In the genomic region with DNA sequence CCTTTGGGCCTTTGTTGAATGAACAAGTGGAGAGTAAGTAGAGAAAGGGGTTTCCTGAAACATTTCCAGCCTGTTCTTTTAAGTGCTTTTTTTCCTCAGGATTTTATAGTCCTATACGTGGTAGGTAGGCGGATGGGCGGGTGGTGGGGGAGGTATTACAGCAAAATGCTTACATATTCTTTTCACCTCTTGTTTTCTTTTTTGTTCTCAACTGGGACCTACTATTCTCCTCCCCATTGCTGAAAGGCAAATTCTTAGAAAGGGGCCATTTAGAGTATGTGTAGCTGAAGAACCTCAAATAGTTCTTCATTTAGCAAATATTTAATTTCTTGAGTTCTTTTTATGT, we compare ENCODE assay signal across 16 cellular contexts.
A peak's percentile ranks its signal among the peaks of the same experiment; 100 is the strongest.
DNase-seq lines count a peak whose midpoint lies in the region; ATAC-seq and TF ChIP-seq lines count a peak whose summit lies in the region.
"Had no signal": no experiment of that assay in that cellular context is flagged by ENCODE, and none has a peak within 500 bp of the region (broad histone marks: within the 10 kb centered on the region; RNA-seq: fewer than 3 reads in every experiment).

No MANE protein-coding gene starts in this region.

- peak overlapping the region; percentile 81 for H3K27ac Mint-ChIP-seq in endodermal cell
- H3K27ac Mint-ChIP-seq in natural killer cell treated with Interleukin-12 subunit alpha and Interleukin-12 subunit beta and Interleukin-15 and Interleukin-18, amount 100 ng/mL, for 72 hours = peak overlapping the region; percentile 55 to 78
- H3K27ac Mint-ChIP-seq: activated CD8-positive, alpha-beta T cell treated with anti-CD3 and anti-CD28 coated beads, Interleukin-2, amount 10 ng/mL, durations not matched to agents 7 days and 5 days; activated T-helper 17 cell treated with anti-CD3 and anti-CD28 coated beads, Interleukin-2, amount 50 U/mL, for 72 hours had no signal

- no CpG with 5 or more reads among the region's 3 CpGs for WGBS in IMR-90 (ENCODE audit: extremely low coverage in 2 of 2, insufficient read length in 1 of 2), 2 experiments
- no CpG with 5 or more reads among the region's 3 CpGs for WGBS in endodermal cell (ENCODE audit: insufficient coverage in 1 of 2, insufficient read length in 1 of 2), 2 experiments
- 62 to 80% (median 70%) methylated on average over 3 of the region's 3 CpGs for WGBS in stomach, 5 donors

- H2BK120ac ChIP-seq in IMR-90 (ENCODE audit: low read depth, low read length) = peak overlapping the region; percentile 43; the same call in 1 of the 2 replicates

- H2AK9ac ChIP-seq in IMR-90 (replicated peaks; ENCODE audit: low read depth, low read length, poor library complexity) = no peak overlapping the region

- peaks cover 61% of the 10 kb centered on the region for H3K4me1 Mint-ChIP-seq in endodermal cell
- peaks cover 64 to 69% of the 10 kb centered on the region in 2 donors for H3K4me1 Mint-ChIP-seq in natural killer cell treated with Interleukin-12 subunit alpha and Interleukin-12 subunit beta and Interleukin-15 and Interleukin-18, amount 100 ng/mL, for 72 hours (ENCODE audit: low read depth in 2 of 2)

- BruUV-seq in IMR-90 (replicated peaks; lab: Mats Ljungman, UMichigan) = no TSS peak

- peak overlapping the region; percentile 2; the same call in 1 of the 2 replicates for H3K14ac ChIP-seq in IMR-90 (replicated peaks; ENCODE audit: low read depth, low read length)

- H3K27me3 ChIP-seq in IMR-90 (ENCODE audit: control insufficient read depth, insufficient read depth, low read length) (no peaks in the 10 kb centered on the region), endodermal cell (ENCODE audit: control insufficient read depth, insufficient read depth, low read length, poor library complexity, severe bottlenecking) (no peaks in the 10 kb centered on the region), stomach (no peaks in the 10 kb centered on the region)
- H3K27me3 ChIP-seq: adrenal gland, colonic mucosa had no signal

- H3K9me3 Mint-ChIP-seq in endodermal cell = no peaks in the 10 kb centered on the region
- no peaks in the 10 kb centered on the region for H3K9me3 Mint-ChIP-seq in natural killer cell treated with Interleukin-12 subunit alpha and Interleukin-12 subunit beta and Interleukin-15 and Interleukin-18, amount 100 ng/mL, for 72 hours
- H3K9me3 Mint-ChIP-seq: activated T-helper 17 cell treated with anti-CD3 and anti-CD28 coated beads, Interleukin-2, amount 50 U/mL, for 72 hours had no signal

- no peaks in the 10 kb centered on the region for H3K27me3 Mint-ChIP-seq in endodermal cell (ENCODE audit: insufficient read depth)
- H3K27me3 Mint-ChIP-seq in natural killer cell treated with Interleukin-12 subunit alpha and Interleukin-12 subunit beta and Interleukin-15 and Interleukin-18, amount 100 ng/mL, for 72 hours = no peaks in the 10 kb centered on the region
- H3K27me3 Mint-ChIP-seq: activated T-helper 17 cell treated with anti-CD3 and anti-CD28 coated beads, Interleukin-2, amount 50 U/mL, for 72 hours had no signal

- H3K27ac ChIP-seq in IMR-90 (ENCODE audit: insufficient read depth, low read length) (peak overlapping the region; percentile 96), endodermal cell (ENCODE audit: low read depth, low read length) (peak overlapping the region; percentile 65), stomach (peak overlapping the region; percentile 30 to 69 (median 54))
- H3K27ac ChIP-seq: colonic mucosa, VCaP had no signal

- no peaks in the 10 kb centered on the region for H3K9me3 ChIP-seq in IMR-90 (ENCODE audit: control insufficient read depth, insufficient read depth, low read length)
- H3K9me3 ChIP-seq in endodermal cell (ENCODE audit: control insufficient read depth, low read length) = no peaks in the 10 kb centered on the region
- no peaks in the 10 kb centered on the region for H3K9me3 ChIP-seq in stomach
- H3K9me3 ChIP-seq: adrenal gland, colonic mucosa had no signal

- 0 out of 2 replicates have a peak overlapping the region, but pooled peaks have one; percentile 27 for H4K91ac ChIP-seq in IMR-90 (ENCODE audit: insufficient read depth, low read depth, low read length)

- H2AFZ ChIP-seq in IMR-90 (replicated peaks; ENCODE audit: low read length, poor library complexity) = no peak overlapping the region

- H2BK5ac ChIP-seq in IMR-90 (ENCODE audit: low read depth, low read length, poor library complexity, severe bottlenecking) = peak overlapping the region; percentile 46

- H3K18ac ChIP-seq in IMR-90 (ENCODE audit: low read depth, low read length) = peak overlapping the region; percentile 96

- in situ Hi-C loops in IMR-90 (cut with MboI; ENCODE audit: low sequenced_read_pairs) = no loop called here

- H3K4ac ChIP-seq in IMR-90 (ENCODE audit: low read depth, low read length) = peak overlapping the region; percentile 4; the same call in 1 of the 2 replicates

- H3K23ac ChIP-seq in IMR-90 (ENCODE audit: low read depth, low read length) = peak overlapping the region; percentile 2

- H3K4me3 ChIP-seq in IMR-90 (ENCODE audit: insufficient read depth, low read depth, low read length) = no peak overlapping the region
- peak overlapping the region; percentile 59 for H3K4me3 ChIP-seq in endodermal cell (ENCODE audit: low read length)
- H3K4me3 ChIP-seq in stomach = no peak overlapping the region
- H3K4me3 ChIP-seq: adrenal gland, colonic mucosa had no signal

- H4K8ac ChIP-seq in IMR-90 (ENCODE audit: low read depth in 2 of 2, low read length in 2 of 2) = 0 out of 4 replicates have a peak overlapping the region, but pooled peaks of 1 of the 2 experiments have one; percentile 23

- TF ChIP-seq RAD21 in IMR-90 (IDR thresholded peaks at IDR 0.05; ENCODE audit: low read length) = no peak

- peaks cover 26% of the 10 kb centered on the region for H3K9me1 ChIP-seq in IMR-90 (ENCODE audit: insufficient read depth, low read length)

- H2BK20ac ChIP-seq in IMR-90 (ENCODE audit: low read depth, low read length) = no peak overlapping the region

- H3K36me3 Mint-ChIP-seq in endodermal cell (ENCODE audit: low read depth) = peaks cover 17% of the 10 kb centered on the region
- H3K36me3 Mint-ChIP-seq in natural killer cell treated with Interleukin-12 subunit alpha and Interleukin-12 subunit beta and Interleukin-15 and Interleukin-18, amount 100 ng/mL, for 72 hours = peaks cover 22% of the 10 kb centered on the region

- dilution Hi-C loops in IMR-90 (cut with HindIII; ENCODE audit: low sequenced_read_pairs, unreplicated experiment) = no loop called here

- no peak overlapping the region for H2AK5ac ChIP-seq in IMR-90 (ENCODE audit: low read depth, low read length)

- CTCF ChIA-PET in IMR-90 (lab: Yijun Ruan, JAX) = no interaction called here

- no peak for TF ChIP-seq CTCF in IMR-90 (conservative IDR thresholded peaks at IDR 0.05; ENCODE audit: low read depth, low read length)
- no peak for TF ChIP-seq CTCF in endodermal cell (conservative IDR thresholded peaks at IDR 0.05)
- no peak for TF ChIP-seq CTCF in stomach (IDR thresholded peaks at IDR 0.05)

- peaks cover 34 to 90% of the 10 kb centered on the region in 2 experiments for H3K79me1 ChIP-seq in IMR-90 (ENCODE audit: low read depth in 1 of 2, low read length in 2 of 2)

- ATAC-seq in IMR-90 (ENCODE audit: low read depth) = no peak
- ATAC-seq in natural killer cell treated with Interleukin-12 subunit alpha and Interleukin-12 subunit beta and Interleukin-15 and Interleukin-18, amount 100 ng/mL, for 72 hours = no peak
- no peak for ATAC-seq in HG02759 (IDR thresholded peaks at IDR 0.05; ENCODE audit: unreplicated experiment)
- ATAC-seq: activated CD8-positive, alpha-beta T cell treated with anti-CD3 and anti-CD28 coated beads, Interleukin-2, amount 10 ng/mL, durations not matched to agents 7 days and 5 days; activated T-helper 17 cell treated with anti-CD3 and anti-CD28 coated beads, Interleukin-2, amount 50 U/mL, for 72 hours; SK-N-SH treated with all-trans-retinoic acid at 6 μM for 48 hours had no signal

- POLR2A ChIA-PET in IMR-90 (lab: Charles Lee; ENCODE audit: unreplicated experiment) = no interaction called here

- peaks cover 84% of the 10 kb centered on the region for H4K20me1 ChIP-seq in IMR-90 (ENCODE audit: insufficient read depth, low read length)

- no peak for TF ChIP-seq POLR2A in IMR-90 (IDR thresholded peaks at IDR 0.05; ENCODE audit: low read depth, low read length)
- TF ChIP-seq POLR2A in stomach (IDR thresholded peaks at IDR 0.05) = no peak

- H3K4me3 Mint-ChIP-seq in endodermal cell = peak overlapping the region; percentile 35
- H3K4me3 Mint-ChIP-seq in natural killer cell treated with Interleukin-12 subunit alpha and Interleukin-12 subunit beta and Interleukin-15 and Interleukin-18, amount 100 ng/mL, for 72 hours = no peak overlapping the region
- H3K4me3 Mint-ChIP-seq: activated CD8-positive, alpha-beta T cell treated with anti-CD3 and anti-CD28 coated beads, Interleukin-2, amount 10 ng/mL, durations not matched to agents 7 days and 5 days; activated T-helper 17 cell treated with anti-CD3 and anti-CD28 coated beads, Interleukin-2, amount 50 U/mL, for 72 hours had no signal

- no peak overlapping the region for H3K56ac ChIP-seq in IMR-90 (ENCODE audit: extremely low read depth, insufficient read depth, low read length)

- H2BK15ac ChIP-seq in IMR-90 (ENCODE audit: low read depth, low read length) = no peak overlapping the region

- H3K36me3 ChIP-seq in IMR-90 (ENCODE audit: control insufficient read depth, insufficient read depth, low read length) (peaks cover 4% of the 10 kb centered on the region), endodermal cell (ENCODE audit: control insufficient read depth, insufficient read depth, low read length) (peaks cover 45% of the 10 kb centered on the region), stomach (no peaks in the 10 kb centered on the region)
- H3K36me3 ChIP-seq: adrenal gland, colonic mucosa had no signal

- H3K4me2 ChIP-seq in IMR-90 (ENCODE audit: low read depth, low read length) = peak overlapping the region; percentile 75

- peak overlapping the region; percentile 57 for H4K5ac ChIP-seq in IMR-90 (ENCODE audit: low read depth, low read length)

- no peak for TF ChIP-seq EP300 in stomach (IDR thresholded peaks at IDR 0.05)

- H3K4me1 ChIP-seq in IMR-90 (ENCODE audit: control insufficient read depth, insufficient read depth, low read length) = peaks cover 30% of the 10 kb centered on the region
- peaks cover 25% of the 10 kb centered on the region for H3K4me1 ChIP-seq in endodermal cell (ENCODE audit: control insufficient read depth, insufficient read depth, low read length)
- peaks cover 23 to 86% (median 65%) of the 10 kb centered on the region in 4 donors for H3K4me1 ChIP-seq in stomach
- H3K4me1 ChIP-seq: colonic mucosa had no signal

- H3K9ac ChIP-seq in IMR-90 (ENCODE audit: low read depth, low read length) (peak overlapping the region; percentile 64; the same call in 1 of the 2 replicates), endodermal cell (ENCODE audit: extremely low read depth, low read length, poor library complexity, severe bottlenecking) (no peak overlapping the region)

- intact Hi-C loops in IMR-90 (cut with micrococcal nuclease) (no loop called here), stomach (cut with DNase I; ENCODE audit: low total_unique reads) (no loop called here)

- no peak for DNase-seq in IMR-90
- DNase-seq in endodermal cell = no peak
- DNase-seq in natural killer cell treated with Interleukin-12 subunit alpha and Interleukin-12 subunit beta and Interleukin-15 and Interleukin-18, amount 100 ng/mL, for 72 hours (ENCODE audit: low spot score) = no peak
- no peak for DNase-seq in stomach
- no peak for DNase-seq in NCI-H82 (lab: John Stamatoyannopoulos, UW)
- DNase-seq in stimulated activated CD4-positive, alpha-beta T cell treated with anti-CD3 and anti-CD28 coated beads, Interleukin-15, amount 100 ng/mL, for 24 hours = no peak
- DNase-seq: activated CD8-positive, alpha-beta T cell treated with anti-CD3 and anti-CD28 coated beads, Interleukin-2, amount 10 ng/mL, durations not matched to agents 7 days and 5 days; adrenal gland; colonic mucosa; DMS53; NCI-H1694 treated with DMSO at 0.1 percent for 48 hours; NCI-H510A treated with DMSO at 0.1 percent for 48 hours had no signal
